25 cellular contexts compared by ENCODE assay signal in genomic region chr10:95653895-95654294, GRCh38.
"Had no signal": no experiment of that assay in that cellular context is flagged by ENCODE, and none has a peak within 500 bp of the region (broad histone marks: within the 10 kb centered on the region; RNA-seq: fewer than 3 reads in every experiment).

No MANE protein-coding gene starts in this region.

- H3K9me3 ChIP-seq: neutrophil, pancreas, suprapubic skin, transverse colon had no signal

- ATAC-seq: natural killer cell; pancreas; right cardiac atrium; stimulated activated effector memory CD8-positive, alpha-beta T cell treated with anti-CD3 and anti-CD28 coated beads, Interleukin-12 subunit alpha, Interleukin-12 subunit beta, amount 100 ng/mL, for 72 hours; T-helper 17 cell had no signal

- H3K27ac ChIP-seq: cardiac muscle cell, left ventricle myocardium inferior, neutrophil, pancreas, stomach, suprapubic skin, transverse colon had no signal

- H3K27ac Mint-ChIP-seq: activated naive CD4-positive, alpha-beta T cell treated with anti-CD3 and anti-CD28 coated beads for 36 hours; activated naive CD8-positive, alpha-beta T cell treated with anti-CD3 and anti-CD28 coated beads, Interleukin-2, amount 10 ng/mL, durations not matched to agents 7 days and 5 days; dendritic cell treated with granulocyte-macrophage colony-stimulating factor and Interleukin-4, amounts not matched to agents 40 ng/mL and 50 ng/mL, for 4 days; stimulated activated effector memory CD8-positive, alpha-beta T cell treated with anti-CD3 and anti-CD28 coated beads, Interleukin-12 subunit alpha, Interleukin-12 subunit beta, amount 100 ng/mL, for 72 hours; T-helper 17 cell had no signal

- H3K27me3 ChIP-seq: cardiac muscle cell, pancreas, stomach, suprapubic skin, transverse colon had no signal

- DNase-seq: activated CD4-positive, alpha-beta T cell treated with anti-CD3 and anti-CD28 coated beads for 4 hours; activated CD4-positive, alpha-beta T cell treated with anti-CD3 and anti-CD28 coated beads, Interleukin-2, amount 50 U/mL, for 48 hours; activated CD4-positive, CD25-positive, alpha-beta regulatory T cell; activated effector memory CD4-positive, alpha-beta T cell treated with Interleukin-2 at 50 U/mL for 16 hours; activated naive CD4-positive, alpha-beta T cell treated with anti-CD3 and anti-CD28 coated beads for 36 hours; activated naive CD8-positive, alpha-beta T cell treated with anti-CD3 and anti-CD28 coated beads, Interleukin-2, amount 10 ng/mL, durations not matched to agents 7 days and 5 days; activated T-cell treated with anti-CD3 and anti-CD28 coated beads, Interleukin-2, amount 50 U/mL, for 48 hours; amniotic stem cell; effector CD4-positive, alpha-beta T cell; erythroblast; glutamatergic neuron; left ventricle myocardium inferior; midbrain; natural killer cell; pancreas; right cardiac atrium; stimulated activated CD4-positive, alpha-beta T cell treated with anti-CD3 and anti-CD28 coated beads, Interleukin-12 subunit alpha, Interleukin-12 subunit beta, amount 100 ng/mL, for 4 hours; stomach; T-helper 17 cell; transverse colon had no signal

- H3K4me3 Mint-ChIP-seq: activated naive CD4-positive, alpha-beta T cell treated with anti-CD3 and anti-CD28 coated beads for 36 hours; activated naive CD8-positive, alpha-beta T cell treated with anti-CD3 and anti-CD28 coated beads, Interleukin-2, amount 10 ng/mL, durations not matched to agents 7 days and 5 days; dendritic cell treated with granulocyte-macrophage colony-stimulating factor and Interleukin-4, amounts not matched to agents 40 ng/mL and 50 ng/mL, for 4 days; stimulated activated effector memory CD8-positive, alpha-beta T cell treated with anti-CD3 and anti-CD28 coated beads, Interleukin-12 subunit alpha, Interleukin-12 subunit beta, amount 100 ng/mL, for 72 hours; T-helper 17 cell had no signal

- H3K27me3 Mint-ChIP-seq: activated naive CD8-positive, alpha-beta T cell treated with anti-CD3 and anti-CD28 coated beads, Interleukin-2, amount 10 ng/mL, durations not matched to agents 7 days and 5 days; T-helper 17 cell had no signal

- H3K36me3 ChIP-seq: neutrophil had no signal

- H3K4me3 ChIP-seq: cardiac muscle cell, left ventricle myocardium inferior, stomach, suprapubic skin, transverse colon had no signal
